In genomic region chr22:19447388-19448075, GRCh38 we compare ENCODE assay signal across 8 cellular contexts. TPM values are rescaled to one million over a fixed set of nuclear protein-coding genes. Genes with fewer than 3 reads are reported as not detected.
DNase-seq lines count a peak whose midpoint lies in the region; ATAC-seq and TF ChIP-seq lines count a peak whose summit lies in the region.

Gene C22orf39 (minus strand): TSS chr22:19447711. CDS start chr22:19447688, 23 bp downstream.

- TF ChIP-seq CTCF in CD14-positive monocyte (IDR thresholded peaks at IDR 0.05), result no peak
- TF ChIP-seq CTCF in lower leg skin (IDR thresholded peaks at IDR 0.05), result no peak

- peak within 1 kb of the TSS; percentile 80 for H3K4me3 ChIP-seq in lower leg skin (ENCODE audit: low read depth, poor library complexity, severe bottlenecking)

- ATAC-seq in GM19397 (IDR thresholded peaks at IDR 0.05; ENCODE audit: unreplicated experiment) (peak; percentile 87), HG03571 (IDR thresholded peaks at IDR 0.05; ENCODE audit: unreplicated experiment) (peak; percentile 75)

- WGBS in lower leg skin, 2 donors, result 0 to 1% methylated on average over 42 to 58 of the region's 83 CpGs

- H3K4me1 Mint-ChIP-seq in CD14-positive monocyte, result peaks cover 25% of the 10 kb centered on the region
- H3K4me1 Mint-ChIP-seq in activated CD4-positive, alpha-beta memory T cell treated with anti-CD3 and anti-CD28 coated beads, Interleukin-2, amount 10 ng/mL, durations not matched to agents 7 days and 5 days, result peaks cover 37% of the 10 kb centered on the region

- intact Hi-C loops in CD14-positive monocyte (cut with micrococcal nuclease) (loop anchor here (2.0 kb wide), 1 partner anchor 15 kb away; the partner anchor contains the start of gene MRPL40 (in 2 of the 2)), lower leg skin (cut with DNase I; ENCODE audit: low total_unique reads) (no loop called here)

- CTCF ChIA-PET in activated CD4-positive, alpha-beta memory T cell treated with anti-CD3 and anti-CD28 coated beads, Interleukin-2, amount 10 ng/mL, durations not matched to agents 7 days and 5 days (lab: Charles Lee), result interaction anchor here (0.7 to 1.4 kb wide), 4 partner anchors 15 to 268 kb away, joined by 3 to 4 read pairs (median 3); no protein-coding TSS in a partner anchor

- H3K27ac Mint-ChIP-seq in CD14-positive monocyte, result peak within 1 kb of the TSS; percentile 80 to 96 (median 94)
- peak within 1 kb of the TSS; percentile 82 for H3K27ac Mint-ChIP-seq in activated CD4-positive, alpha-beta memory T cell treated with anti-CD3 and anti-CD28 coated beads, Interleukin-2, amount 10 ng/mL, durations not matched to agents 7 days and 5 days

- POLR2A ChIA-PET in activated CD4-positive, alpha-beta memory T cell treated with anti-CD3 and anti-CD28 coated beads, Interleukin-2, amount 10 ng/mL, durations not matched to agents 7 days and 5 days (lab: Charles Lee), result interaction anchor here (0.6 to 6.6 kb wide), 15 partner anchors 10 to 325 kb away, joined by 3 to 113 read pairs (median 4); partner anchors contain the start of genes CDC45, DGCR2, ESS2 and HIRA

- no peaks in the 10 kb centered on the region for H3K27me3 Mint-ChIP-seq in CD14-positive monocyte (ENCODE audit: low read depth in 3 of 3)
- no peaks in the 10 kb centered on the region for H3K27me3 Mint-ChIP-seq in activated CD4-positive, alpha-beta memory T cell treated with anti-CD3 and anti-CD28 coated beads, Interleukin-2, amount 10 ng/mL, durations not matched to agents 7 days and 5 days

- H3K4me3 Mint-ChIP-seq in CD14-positive monocyte, result peak within 1 kb of the TSS; percentile 91 to 96
- peak within 1 kb of the TSS; percentile 80 for H3K4me3 Mint-ChIP-seq in activated CD4-positive, alpha-beta memory T cell treated with anti-CD3 and anti-CD28 coated beads, Interleukin-2, amount 10 ng/mL, durations not matched to agents 7 days and 5 days

- H3K36me3 Mint-ChIP-seq in CD14-positive monocyte, result peaks cover 44 to 52% of the 10 kb centered on the region in 2 donors
- H3K36me3 Mint-ChIP-seq in activated CD4-positive, alpha-beta memory T cell treated with anti-CD3 and anti-CD28 coated beads, Interleukin-2, amount 10 ng/mL, durations not matched to agents 7 days and 5 days (ENCODE audit: low read depth), result peaks cover 39% of the 10 kb centered on the region

- TF ChIP-seq POLR2A in lower leg skin (IDR thresholded peaks at IDR 0.05), result peak in 1 of 2 donors; percentile 35

- DNase-seq in CD14-positive monocyte (ENCODE audit: low spot score) (peak; percentile 83), NCI-H82 treated with DMSO at 0.1 percent for 48 hours (lab: John Stamatoyannopoulos, UW; ENCODE audit: unreplicated experiment) (peak; percentile 85), ecto neural progenitor cell (ENCODE audit: low spot score) (peak; percentile 94), lower leg skin (ENCODE audit: low spot score in 2 of 2) (peak; percentile 92 to 98)
- peak; percentile 91 for DNase-seq in activated CD4-positive, alpha-beta memory T cell treated with anti-CD3 and anti-CD28 coated beads, Interleukin-2, amount 10 ng/mL, durations not matched to agents 7 days and 5 days
- peak; percentile 69 to 82 for DNase-seq in stimulated activated CD4-positive, alpha-beta T cell treated with anti-CD3 and anti-CD28 coated beads, Interleukin-4, amount 100 ng/mL, for 48 hours (ENCODE audit: low read depth in 2 of 2)

- H3K9me3 Mint-ChIP-seq in CD14-positive monocyte, result peaks cover 0 to 1% (median 0%) of the 10 kb centered on the region in 7 donors
- no peaks in the 10 kb centered on the region for H3K9me3 Mint-ChIP-seq in activated CD4-positive, alpha-beta memory T cell treated with anti-CD3 and anti-CD28 coated beads, Interleukin-2, amount 10 ng/mL, durations not matched to agents 7 days and 5 days

RNA-seq across cellular contexts. Expression of gene C22orf39, which starts in this region (rescaled TPM):
- polyA plus RNA-seq in CD14-positive monocyte, result 10 to 100 TPM; 38.4 to 40.3 TPM
- 10 to 100 TPM; 31.8 to 32.9 TPM for total RNA-seq in activated CD4-positive, alpha-beta memory T cell treated with anti-CD3 and anti-CD28 coated beads, Interleukin-2, amount 10 ng/mL, durations not matched to agents 7 days and 5 days
- total RNA-seq in lower leg skin, result 10 to 100 TPM; 31.0 to 50.4 (median 42.1) TPM

Comparison
In these comparisons a context has a peak if more than half of its experiments do, and no peak if none do; other contexts are left out.
1. Peak in every context shown above with its lines: DNase-seq, ATAC-seq and H3K4me3 ChIP-seq.